ENCODE assay signal across 8 cellular contexts in the genomic region with DNA sequence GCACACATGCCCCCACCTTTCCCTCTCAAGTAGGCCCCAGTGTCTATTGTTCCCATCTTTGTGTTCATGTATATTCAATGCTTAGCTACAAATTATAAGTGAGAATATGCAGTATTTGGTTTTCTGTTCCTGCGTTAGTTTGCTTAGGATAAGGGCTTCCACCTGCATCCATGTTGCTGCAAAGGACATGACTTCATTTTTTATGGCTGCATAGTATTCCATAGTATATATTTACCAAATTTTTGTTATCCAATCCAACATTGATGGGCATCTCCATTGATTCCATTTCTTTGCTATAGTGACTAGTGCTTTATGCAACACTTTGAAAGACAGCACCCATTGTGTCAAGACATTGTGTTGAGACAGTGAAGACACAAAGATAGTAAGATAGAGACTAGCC. TPM values are rescaled to one million over a fixed set of nuclear protein-coding genes. Genes with fewer than 3 reads are reported as not detected.
"Had no signal": no experiment of that assay in that cellular context is flagged by ENCODE, and none has a peak within 500 bp of the region (broad histone marks: within the 10 kb centered on the region; RNA-seq: fewer than 3 reads in every experiment).

No MANE protein-coding gene starts in this region.

- H3K27ac ChIP-seq: HL-60, KMS-11 had no signal

- H3K9ac ChIP-seq: KMS-11 had no signal

- DNase-seq: IMR-90, Karpas-422, KBM-7, KG1 had no signal

- H3K4me2 ChIP-seq: KMS-11 had no signal

- ATAC-seq: HepG2 had no signal

- FAIRE-seq: HepG2, HTR-8/SVneo had no signal

RNA-seq across cellular contexts. Expression of a gene that starts 19.0 kb away (rescaled TPM):
- total RNA-seq: IMR-90 had no signal
- polyA plus RNA-seq: IMR-90 had no signal
